11 cellular contexts compared by ENCODE assay signal in the genomic region with DNA sequence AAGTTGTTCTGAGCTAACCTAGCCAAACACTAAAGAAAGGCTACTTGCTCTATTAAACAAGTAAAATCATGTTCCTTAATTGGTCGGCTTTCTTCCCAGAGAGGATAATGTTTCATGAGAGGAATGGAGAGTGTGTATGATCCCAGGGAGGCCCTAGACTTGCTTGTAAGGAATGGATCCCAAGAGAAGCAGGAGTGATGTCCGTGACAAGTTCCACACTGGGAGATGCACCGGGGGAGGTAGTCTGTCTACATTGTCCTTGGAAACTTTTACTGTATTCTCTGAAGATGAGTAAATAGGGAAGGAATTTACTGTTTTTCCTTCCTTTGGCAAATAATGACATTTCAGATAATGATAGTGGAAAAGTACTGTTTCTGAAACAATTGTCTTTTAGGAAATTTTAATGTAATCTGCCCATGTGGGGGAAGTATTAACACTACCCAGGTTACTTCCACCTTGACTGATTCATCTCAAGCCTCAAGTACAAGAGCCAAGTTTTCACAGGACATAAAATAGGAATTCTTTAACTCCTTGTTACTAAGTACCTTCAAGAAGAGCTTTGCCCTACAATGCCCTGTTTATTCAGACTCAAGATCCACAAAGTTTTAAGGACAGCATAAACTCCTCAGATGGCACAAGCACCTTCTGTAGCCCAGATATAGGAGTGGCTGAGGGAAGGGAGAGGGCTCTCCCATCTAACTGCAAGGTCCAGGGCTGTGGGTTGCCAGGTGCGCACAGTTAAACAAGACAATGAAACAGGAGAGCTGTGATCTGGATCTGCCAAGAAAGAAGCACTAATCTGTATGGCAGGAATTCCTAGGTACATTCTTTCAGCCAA.
DNase-seq lines count a peak whose midpoint lies in the region; ATAC-seq and TF ChIP-seq lines count a peak whose summit lies in the region.
"Had no signal": no experiment of that assay in that cellular context is flagged by ENCODE, and none has a peak within 500 bp of the region (broad histone marks: within the 10 kb centered on the region; RNA-seq: fewer than 3 reads in every experiment).

No MANE protein-coding gene starts in this region.

- TF ChIP-seq CTCF in cardiac fibroblast (IDR thresholded peaks at IDR 0.05; ENCODE audit: low read depth, low read length) (no peak), vagina (IDR thresholded peaks at IDR 0.05) (no peak)

- peak overlapping the region; percentile 43 for H3K27ac ChIP-seq in layer of hippocampus (ENCODE audit: low read depth, low read length)
- H3K27ac ChIP-seq in vagina = peak overlapping the region; percentile 27
- H3K27ac ChIP-seq: epithelial cell of prostate had no signal

- intact Hi-C loops in vagina (cut with DNase I) = no loop called here

- DNase-seq in NCI-H2029 treated with DMSO at 0.1 percent for 48 hours (lab: John Stamatoyannopoulos, UW) (peak; percentile 20), NCI-H2029 (lab: John Stamatoyannopoulos, UW) (no peak), cardiac fibroblast (ENCODE audit: low read depth in 2 of 2) (peak; percentile 77 to 87), vagina (ENCODE audit: extremely low spot score in 2 of 2) (no peak), DMS53 (lab: John Stamatoyannopoulos, UW) (no peak), NCI-H510A treated with DMSO at 0.1 percent for 48 hours (lab: John Stamatoyannopoulos, UW) (no peak)
- DNase-seq: natural killer cell, NCI-H226 had no signal

- no peaks in the 10 kb centered on the region for H3K36me3 ChIP-seq in vagina

- ATAC-seq in HG02642 (IDR thresholded peaks at IDR 0.05; ENCODE audit: poor library complexity, unreplicated experiment) = no peak
- ATAC-seq: natural killer cell had no signal

- H3K4me3 ChIP-seq in cardiac fibroblast (replicated peaks in 1 of 2; ENCODE audit: low read depth in 2 of 2, low read length in 2 of 2) (no peak overlapping the region), vagina (no peak overlapping the region)

- H3K4me1 ChIP-seq in vagina = peaks cover 31% of the 10 kb centered on the region

- H3K27me3 ChIP-seq in layer of hippocampus (ENCODE audit: control insufficient read depth, insufficient read depth, low read length) = no peaks in the 10 kb centered on the region
- no peaks in the 10 kb centered on the region for H3K27me3 ChIP-seq in vagina

- H3K9me3 ChIP-seq in vagina = no peaks in the 10 kb centered on the region

- TF ChIP-seq POLR2A in vagina (IDR thresholded peaks at IDR 0.05) = no peak

Comparison
In these comparisons a context has a peak if more than half of its experiments do, and no peak if none do; other contexts are left out.
1. DNase-seq: peak in NCI-H2029 treated with DMSO at 0.1 percent for 48 hours (single experiment) and cardiac fibroblast (2 of 2); none in NCI-H2029 (single experiment), vagina (0 of 2), DMS53 (single experiment) and NCI-H510A treated with DMSO at 0.1 percent for 48 hours (single experiment).